ENCODE assay signal across 7 cellular contexts in the genomic region with DNA sequence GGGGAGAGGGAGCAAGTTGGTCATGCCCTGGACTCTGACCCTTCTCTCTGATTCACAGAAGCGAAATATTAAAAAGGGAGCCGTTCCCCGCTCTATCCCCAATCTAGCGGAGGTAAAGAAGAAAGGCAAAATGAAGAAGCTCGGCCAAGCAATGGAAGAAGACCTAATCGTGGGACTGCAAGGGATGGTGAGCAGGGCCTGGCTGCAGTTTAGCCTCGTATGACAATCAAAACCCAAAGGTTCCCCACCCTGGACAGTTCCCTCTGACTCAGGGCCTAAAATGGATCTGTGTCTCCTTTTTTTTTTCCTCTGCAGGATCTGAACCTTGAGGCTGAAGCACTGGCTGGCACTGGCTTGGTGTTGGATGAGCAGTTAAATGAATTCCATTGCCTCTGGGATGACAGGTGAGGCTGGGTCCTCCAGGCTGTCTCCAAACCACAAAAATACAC. TPM values are rescaled to one million over a fixed set of nuclear protein-coding genes. Genes with fewer than 3 reads are reported as not detected.
DNase-seq lines count a peak whose midpoint lies in the region; ATAC-seq and TF ChIP-seq lines count a peak whose summit lies in the region.

No MANE protein-coding gene starts in this region.

- H3K27ac Mint-ChIP-seq in activated CD8-positive, alpha-beta T cell treated with anti-CD3 and anti-CD28 coated beads for 36 hours, result peak overlapping the region; percentile 98
- peak overlapping the region; percentile 99 for H3K27ac Mint-ChIP-seq in stimulated activated naive B cell treated with anti-CD40 and anti-IgM and Interleukin-4, amounts not matched to agents 10 μg/mL and 1 μg/mL and 100 μg/mL, for 72 hours

- no peak for TF ChIP-seq CTCF in HL-60 (IDR thresholded peaks at IDR 0.05; ENCODE audit: insufficient read depth, low read length)
- no peak for TF ChIP-seq CTCF in activated CD8-positive, alpha-beta T cell treated with anti-CD3 and anti-CD28 coated beads for 36 hours (IDR thresholded peaks at IDR 0.05)

- peaks cover 8% of the 10 kb centered on the region for H3K36me3 Mint-ChIP-seq in activated CD8-positive, alpha-beta T cell treated with anti-CD3 and anti-CD28 coated beads for 36 hours (ENCODE audit: low read depth)
- H3K36me3 Mint-ChIP-seq in stimulated activated naive B cell treated with anti-CD40 and anti-IgM and Interleukin-4, amounts not matched to agents 10 μg/mL and 1 μg/mL and 100 μg/mL, for 72 hours, result peaks cover 7 to 11% of the 10 kb centered on the region in 2 donors

- H3K4me3 Mint-ChIP-seq in activated CD8-positive, alpha-beta T cell treated with anti-CD3 and anti-CD28 coated beads for 36 hours, result peak overlapping the region; percentile 94
- peak overlapping the region; percentile 90 to 91 for H3K4me3 Mint-ChIP-seq in stimulated activated naive B cell treated with anti-CD40 and anti-IgM and Interleukin-4, amounts not matched to agents 10 μg/mL and 1 μg/mL and 100 μg/mL, for 72 hours

- no peaks in the 10 kb centered on the region for H3K9me3 Mint-ChIP-seq in activated CD8-positive, alpha-beta T cell treated with anti-CD3 and anti-CD28 coated beads for 36 hours
- no peaks in the 10 kb centered on the region for H3K9me3 Mint-ChIP-seq in stimulated activated naive B cell treated with anti-CD40 and anti-IgM and Interleukin-4, amounts not matched to agents 10 μg/mL and 1 μg/mL and 100 μg/mL, for 72 hours

- POLR2A ChIA-PET in activated CD8-positive, alpha-beta T cell treated with anti-CD3 and anti-CD28 coated beads for 36 hours (lab: Charles Lee), result no interaction called here

- no peaks in the 10 kb centered on the region for H3K27me3 ChIP-seq in HL-60 (ENCODE audit: insufficient read depth, poor library complexity, severe bottlenecking)
- no peaks in the 10 kb centered on the region for H3K27me3 ChIP-seq in iPS-15b (ENCODE audit: control insufficient read depth, insufficient read depth, low read length)

- H3K4me1 ChIP-seq in iPS-15b (ENCODE audit: control insufficient read depth, insufficient read depth, low read length), result no peaks in the 10 kb centered on the region

- DNase-seq in HL-60 (ENCODE audit: low read depth in 1 of 2, low spot score in 1 of 2) (no peak), NCI-H2171 treated with DMSO at 0.1 percent for 48 hours (lab: John Stamatoyannopoulos, UW) (no peak), NCI-H446 treated with DMSO at 0.1 percent for 48 hours (lab: John Stamatoyannopoulos, UW) (no peak)
- DNase-seq in activated CD8-positive, alpha-beta T cell treated with anti-CD3 and anti-CD28 coated beads for 36 hours, result no peak
- DNase-seq in stimulated activated naive B cell treated with anti-CD40 and anti-IgM and Interleukin-4, amounts not matched to agents 10 μg/mL and 1 μg/mL and 100 μg/mL, for 72 hours, result no peak
- DNase-seq in effector CD4-positive, alpha-beta T cell, result no peak

- intact Hi-C loops in activated CD8-positive, alpha-beta T cell treated with anti-CD3 and anti-CD28 coated beads for 36 hours (cut with micrococcal nuclease), result loop anchor here (5.0 kb wide), 1 partner anchor 134 kb away; no protein-coding TSS in a partner anchor

- CTCF ChIA-PET in activated CD8-positive, alpha-beta T cell treated with anti-CD3 and anti-CD28 coated beads for 36 hours (lab: Charles Lee), result no interaction called here

- no peaks in the 10 kb centered on the region for H3K27me3 Mint-ChIP-seq in activated CD8-positive, alpha-beta T cell treated with anti-CD3 and anti-CD28 coated beads for 36 hours
- peaks cover 0 to 5% of the 10 kb centered on the region in 2 donors for H3K27me3 Mint-ChIP-seq in stimulated activated naive B cell treated with anti-CD40 and anti-IgM and Interleukin-4, amounts not matched to agents 10 μg/mL and 1 μg/mL and 100 μg/mL, for 72 hours

- no peak for ATAC-seq in activated CD8-positive, alpha-beta T cell treated with anti-CD3 and anti-CD28 coated beads for 36 hours
- ATAC-seq in stimulated activated naive B cell treated with anti-CD40 and anti-IgM and Interleukin-4, amounts not matched to agents 10 μg/mL and 1 μg/mL and 100 μg/mL, for 72 hours (replicated peaks), result no peak

- no peak overlapping the region for H3K9ac ChIP-seq in iPS-15b (ENCODE audit: low read depth, low read length)

- no peaks in the 10 kb centered on the region for H3K9me3 ChIP-seq in iPS-15b (ENCODE audit: control insufficient read depth, insufficient read depth, low read length)

- peaks cover 25% of the 10 kb centered on the region for H3K4me1 Mint-ChIP-seq in activated CD8-positive, alpha-beta T cell treated with anti-CD3 and anti-CD28 coated beads for 36 hours (ENCODE audit: low read depth)
- H3K4me1 Mint-ChIP-seq in stimulated activated naive B cell treated with anti-CD40 and anti-IgM and Interleukin-4, amounts not matched to agents 10 μg/mL and 1 μg/mL and 100 μg/mL, for 72 hours, result peaks cover 9 to 17% of the 10 kb centered on the region in 2 donors

- no peaks in the 10 kb centered on the region for H3K36me3 ChIP-seq in iPS-15b (ENCODE audit: control insufficient read depth, insufficient read depth, low read length)

- H3K4me3 ChIP-seq in HL-60 (replicated peaks; ENCODE audit: insufficient read depth, low read length), result peak overlapping the region; percentile 58
- H3K4me3 ChIP-seq in iPS-15b (ENCODE audit: low read depth, low read length), result peak overlapping the region; percentile 73

- H3K27ac ChIP-seq in HL-60 (replicated peaks), result peak overlapping the region; percentile 96

RNA-seq across cellular contexts. Expression of gene HDAC6, which starts 1.0 kb away (rescaled TPM):
- total RNA-seq in activated CD8-positive, alpha-beta T cell treated with anti-CD3 and anti-CD28 coated beads for 36 hours, result 10 to 100 TPM; 51.2 to 54.5 TPM

RNA-seq across cellular contexts. Expression of gene GATA1, which starts 16.4 kb away (rescaled TPM):
- not detected for total RNA-seq in activated CD8-positive, alpha-beta T cell treated with anti-CD3 and anti-CD28 coated beads for 36 hours

RNA-seq across cellular contexts. Expression of gene ERAS, which starts 23.5 kb away (rescaled TPM):
- not detected for total RNA-seq in activated CD8-positive, alpha-beta T cell treated with anti-CD3 and anti-CD28 coated beads for 36 hours

RNA-seq across cellular contexts. Expression of gene PCSK1N, which starts 32.6 kb away (rescaled TPM):
- total RNA-seq in activated CD8-positive, alpha-beta T cell treated with anti-CD3 and anti-CD28 coated beads for 36 hours, result 1 to 10 TPM; 1.1 to 1.4 TPM

RNA-seq across cellular contexts. Expression of gene GLOD5, which starts 41.3 kb away (rescaled TPM):
- not detected for total RNA-seq in activated CD8-positive, alpha-beta T cell treated with anti-CD3 and anti-CD28 coated beads for 36 hours
